ENCODE assay signal across 31 cellular contexts in genomic region chr17:34656801-34657200, GRCh38.
DNase-seq lines count a peak whose midpoint lies in the region; ATAC-seq, FAIRE-seq and TF ChIP-seq lines count a peak whose summit lies in the region.
"Had no signal": no experiment of that assay in that cellular context is flagged by ENCODE, and none has a peak within 500 bp of the region (broad histone marks: within the 10 kb centered on the region; RNA-seq: fewer than 3 reads in every experiment).

No MANE protein-coding gene starts in this region.

- H4K12ac ChIP-seq in trophoblast cell (ENCODE audit: low read depth, low read length), result no peak overlapping the region

- BruUV-seq in HepG2 (replicated peaks; lab: Mats Ljungman, UMichigan), result no TSS peak

- no peak overlapping the region for H2AFZ ChIP-seq in HepG2 (ENCODE audit: low read length)
- no peak overlapping the region for H2AFZ ChIP-seq in trophoblast cell (ENCODE audit: insufficient read depth, low read length, poor library complexity)

- H3K79me2 ChIP-seq in HepG2 (ENCODE audit: insufficient read depth, low read length) (no peaks in the 10 kb centered on the region), trophoblast cell (ENCODE audit: control insufficient read depth, insufficient read depth, low read length, poor library complexity) (no peaks in the 10 kb centered on the region)

- TF ChIP-seq RAD21 in HepG2 (CRISPR knock-in tag; IDR thresholded peaks at IDR 0.05), result no peak

- POLR2A ChIA-PET in HepG2 (lab: Yijun Ruan, JAX), result no interaction called here

- H3K36me3 ChIP-seq in HepG2 (replicated peaks in 1 of 2; ENCODE audit: control insufficient read depth in 1 of 2, insufficient read depth in 2 of 2, low read length in 2 of 2) (no peaks in the 10 kb centered on the region), right lobe of liver (no peaks in the 10 kb centered on the region), trophoblast cell (ENCODE audit: control insufficient read depth in 1 of 2, insufficient read depth in 2 of 2, low read length in 2 of 2) (no peaks in the 10 kb centered on the region)
- H3K36me3 ChIP-seq: BE2C; BLaER1; BLaER1 treated with 17β-estradiol and CSF1 and Interleukin-3, amounts not matched to agents 10 nM and 100 nM had no signal

- TF ChIP-seq CTCF in HepG2 (CRISPR knock-in tag; IDR thresholded peaks at IDR 0.05) (no peak), right lobe of liver (IDR thresholded peaks at IDR 0.05) (no peak)

- no peaks in the 10 kb centered on the region for H4K20me1 ChIP-seq in HepG2 (ENCODE audit: insufficient read depth, low read length)
- H4K20me1 ChIP-seq: BLaER1; BLaER1 treated with 17β-estradiol and CSF1 and Interleukin-3, amounts not matched to agents 10 nM and 100 nM had no signal

- TF ChIP-seq POLR2A in HepG2 (IDR thresholded peaks at IDR 0.05; ENCODE audit: insufficient read depth in 1 of 2, low read depth in 2 of 2, low read length in 2 of 2) (no peak), right lobe of liver (IDR thresholded peaks at IDR 0.05) (no peak)

- H2AK5ac ChIP-seq in trophoblast cell (ENCODE audit: low read length), result no peak overlapping the region

- peak overlapping the region; percentile 26 for H4K91ac ChIP-seq in trophoblast cell (ENCODE audit: low read depth, low read length)

- H3K14ac ChIP-seq in trophoblast cell (ENCODE audit: low read length), result no peak overlapping the region

- no peak overlapping the region for H3K18ac ChIP-seq in trophoblast cell (ENCODE audit: low read length)

- DNase-seq in HepG2 (ENCODE audit: low spot score) (no peak), right lobe of liver (no peak), trophoblast cell (no peak)
- DNase-seq: 8988T; ACHN; AML-193; C1 segment of cervical spinal cord; Caco-2; Calu3; CD4-positive, alpha-beta memory T cell; CD4-positive, alpha-beta T cell; CD4-positive, CD25-positive, alpha-beta regulatory T cell; CD8-positive, alpha-beta memory T cell; CD8-positive, alpha-beta T cell; COR-L47; DMS 273 treated with DMSO at 0.1 percent for 48 hours; DMS153; DMS53; DMS79; DMS79 treated with DMSO at 0.1 percent for 48 hours; DND-41; EL had no signal

- H2BK5ac ChIP-seq in trophoblast cell (ENCODE audit: low read depth, low read length, poor library complexity), result no peak overlapping the region

- H4K8ac ChIP-seq in trophoblast cell (ENCODE audit: low read depth, low read length), result no peak overlapping the region

- H3K9me3 ChIP-seq in HepG2 (ENCODE audit: low read length) (no peaks in the 10 kb centered on the region), right lobe of liver (no peaks in the 10 kb centered on the region), trophoblast cell (ENCODE audit: insufficient read depth, low read depth, low read length) (no peaks in the 10 kb centered on the region)
- H3K9me3 ChIP-seq: A549; BE2C; BLaER1; BLaER1 treated with 17β-estradiol and CSF1 and Interleukin-3, amounts not matched to agents 10 nM and 100 nM; Caco-2 had no signal

- no peak for FAIRE-seq in HepG2 (lab: Jason Lieb, UNC)
- FAIRE-seq: A204.1, A549, D721Med had no signal

- H2BK12ac ChIP-seq in trophoblast cell (ENCODE audit: low read length), result no peak overlapping the region

- CTCF ChIA-PET in HepG2 (lab: Yijun Ruan, JAX; ENCODE audit: low intra/inter-chr PET ratio, low total read pairs), result no interaction called here

- H3K4ac ChIP-seq in trophoblast cell (ENCODE audit: low read depth, low read length), result no peak overlapping the region

- H2BK120ac ChIP-seq in trophoblast cell (ENCODE audit: insufficient read depth, low read length, poor library complexity), result no peak overlapping the region

- H3K9ac ChIP-seq in HepG2 (ENCODE audit: insufficient read depth, low read depth, low read length) (no peak overlapping the region), trophoblast cell (ENCODE audit: low read length) (no peak overlapping the region)
- H3K9ac ChIP-seq: BLaER1; BLaER1 treated with 17β-estradiol and CSF1 and Interleukin-3, amounts not matched to agents 10 nM and 100 nM had no signal

- peaks cover 11% of the 10 kb centered on the region for H3K79me1 ChIP-seq in trophoblast cell (ENCODE audit: low read length)

- no peak overlapping the region for H3K4me2 ChIP-seq in HepG2 (ENCODE audit: low read depth, low read length)
- H3K4me2 ChIP-seq in trophoblast cell (ENCODE audit: low read length), result no peak overlapping the region
- H3K4me2 ChIP-seq: A549; BLaER1; BLaER1 treated with 17β-estradiol and CSF1 and Interleukin-3, amounts not matched to agents 10 nM and 100 nM had no signal

- no peak for TF ChIP-seq EP300 in HepG2 (IDR thresholded peaks at IDR 0.05; ENCODE audit: low read depth in 2 of 2, low read length in 2 of 2)
- TF ChIP-seq EP300 in HepG2 (CRISPR knock-in tag; IDR thresholded peaks at IDR 0.05; ENCODE audit: borderline replicate concordance), result no peak

- H3K4me3 ChIP-seq in HepG2 (replicated peaks in 1 of 3; ENCODE audit: insufficient read depth in 1 of 3, low read depth in 2 of 3, low read length in 3 of 3) (no peak overlapping the region), right lobe of liver (no peak overlapping the region), trophoblast cell (ENCODE audit: low read depth, low read length) (no peak overlapping the region)
- H3K4me3 ChIP-seq: A549; BLaER1; BLaER1 treated with 17β-estradiol and CSF1 and Interleukin-3, amounts not matched to agents 10 nM and 100 nM had no signal

- ATAC-seq in HepG2 (no peak), right lobe of liver (no peak), HG02970 (IDR thresholded peaks at IDR 0.05; ENCODE audit: low FRiP score, unreplicated experiment) (no peak)
- ATAC-seq: A549; CD8-positive, alpha-beta T cell had no signal

- in situ Hi-C loops in HepG2 (cut with HindIII; ENCODE audit: extremely low pct_ligation_motif_present, low pct_unique_long_range_greater_than_20kb), result no loop called here

- H3K4me1 ChIP-seq in HepG2 (ENCODE audit: insufficient read depth, low read length) (no peaks in the 10 kb centered on the region), right lobe of liver (no peaks in the 10 kb centered on the region), trophoblast cell (ENCODE audit: control insufficient read depth in 1 of 2, insufficient read depth in 2 of 2, low read length in 2 of 2) (peaks cover 22 to 25% of the 10 kb centered on the region in 2 experiments)
- H3K4me1 ChIP-seq: A549; BLaER1; BLaER1 treated with 17β-estradiol and CSF1 and Interleukin-3, amounts not matched to agents 10 nM and 100 nM had no signal

- H3K27ac ChIP-seq in HepG2 (ENCODE audit: extremely low read length, insufficient read depth, low read length) (no peak overlapping the region), right lobe of liver (no peak overlapping the region), trophoblast cell (ENCODE audit: low read depth, low read length) (no peak overlapping the region)
- H3K27ac ChIP-seq: 22Rv1; A549; BLaER1; BLaER1 treated with 17β-estradiol and CSF1 and Interleukin-3, amounts not matched to agents 10 nM and 100 nM; C4-2B had no signal

- H3K23ac ChIP-seq in trophoblast cell (ENCODE audit: low read length), result no peak overlapping the region

- intact Hi-C loops in HepG2 (cut with micrococcal nuclease; ENCODE audit: unreplicated experiment), result no loop called here
- intact Hi-C loops in right lobe of liver (cut with DNase I), result no loop called here

- 1% methylated on average over 4 of the region's 4 CpGs for WGBS in HepG2 (ENCODE audit: low lambda C conversion rate)
- WGBS in right lobe of liver (ENCODE audit: insufficient coverage, low coverage, low lambda C conversion rate, missing lambda C conversion rate), result 47% methylated on average over 4 of the region's 4 CpGs
- WGBS in trophoblast cell (ENCODE audit: extremely low coverage, insufficient coverage, insufficient read length), result no CpG with 5 or more reads among the region's 4 CpGs

- H3K27me3 ChIP-seq in HepG2 (ENCODE audit: control insufficient read depth in 1 of 2, insufficient read depth in 2 of 2, low read length in 2 of 2), result no peaks in the 10 kb centered on the region; a peak in 2 of 5 replicates
- no peaks in the 10 kb centered on the region for H3K27me3 ChIP-seq in right lobe of liver
- no peaks in the 10 kb centered on the region for H3K27me3 ChIP-seq in trophoblast cell (ENCODE audit: insufficient read depth, low read length)
- H3K27me3 ChIP-seq: BE2C; BLaER1; BLaER1 treated with 17β-estradiol and CSF1 and Interleukin-3, amounts not matched to agents 10 nM and 100 nM had no signal

TF ChIP-seq in HepG2, 621 proteins besides CTCF, POLR2A, EP300 and RAD21:
- TF ChIP-seq ATF7 (IDR thresholded peaks at IDR 0.05), result peak; percentile 83
- TF ChIP-seq ATF7 (CRISPR knock-in tag; IDR thresholded peaks at IDR 0.05), result no peak
- TF ChIP-seq TCF7 (IDR thresholded peaks at IDR 0.05; ENCODE audit: low read depth), result no peak
- peak; percentile 88 for TF ChIP-seq CREB1 (IDR thresholded peaks at IDR 0.05)
- no peak for TF ChIP-seq CREB1 (CRISPR knock-in tag; IDR thresholded peaks at IDR 0.05)
